16 cellular contexts compared by ENCODE assay signal in the genomic region with DNA sequence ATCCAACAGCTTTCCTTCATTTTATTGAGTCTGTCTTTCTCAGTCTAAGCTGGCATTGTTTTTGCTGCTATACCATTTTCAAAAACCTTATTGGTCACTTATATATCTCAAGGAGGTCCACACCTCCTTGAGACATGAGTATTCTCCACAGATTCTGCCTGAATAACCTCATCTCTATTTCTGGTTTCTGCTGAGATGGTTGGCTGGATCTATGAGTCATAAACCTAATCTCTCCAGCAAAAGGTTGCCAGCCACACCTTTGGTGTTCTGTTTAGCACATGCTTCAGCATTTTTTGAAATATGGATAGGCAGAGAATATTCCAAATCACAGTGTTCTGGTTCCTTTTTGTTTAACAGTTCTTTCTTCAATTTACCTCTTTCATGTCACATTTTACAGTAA. TPM values are rescaled to one million over a fixed set of nuclear protein-coding genes. Genes with fewer than 3 reads are reported as not detected.
DNase-seq lines count a peak whose midpoint lies in the region; ATAC-seq and TF ChIP-seq lines count a peak whose summit lies in the region.
"Had no signal": no experiment of that assay in that cellular context is flagged by ENCODE, and none has a peak within 500 bp of the region (broad histone marks: within the 10 kb centered on the region; RNA-seq: fewer than 3 reads in every experiment).

No MANE protein-coding gene starts in this region.

- H4K20me1 ChIP-seq in PC-3 (ENCODE audit: low read length) (no peaks in the 10 kb centered on the region), osteoblast (ENCODE audit: insufficient read depth, low read length) (no peaks in the 10 kb centered on the region)

- H3F3A ChIP-seq in PC-3 (ENCODE audit: low read length, unreplicated experiment), result no peaks in the 10 kb centered on the region

- no peak overlapping the region for H3K27ac ChIP-seq in PC-3 (ENCODE audit: low read length)
- H3K27ac ChIP-seq in osteoblast (ENCODE audit: low read depth, low read length), result no peak overlapping the region

- no peak overlapping the region for H3K9ac ChIP-seq in PC-3 (ENCODE audit: low read length)

- POLR2A ChIA-PET in PC-3 (lab: Charles Lee; ENCODE audit: unreplicated experiment), result no interaction called here

- H3K4me2 ChIP-seq in PC-3 (ENCODE audit: low read length) (no peak overlapping the region), osteoblast (ENCODE audit: insufficient read depth, low read length) (no peak overlapping the region)

- CTCF ChIA-PET in PC-3 (lab: Charles Lee), result no interaction called here

- no peaks in the 10 kb centered on the region for H3K9me2 ChIP-seq in PC-3 (replicated peaks; ENCODE audit: low read length)

- H3K4me3 ChIP-seq in PC-3 (ENCODE audit: low read length) (no peak overlapping the region), osteoblast (ENCODE audit: insufficient read depth, low read length) (no peak overlapping the region), BE2C (ENCODE audit: low read depth, low read length) (no peak overlapping the region)

- no TSS peak for BruUV-seq in PC-3 (replicated peaks; lab: Mats Ljungman, UMichigan)

- no peaks in the 10 kb centered on the region for H3K79me2 ChIP-seq in PC-3 (ENCODE audit: low read length)
- H3K79me2 ChIP-seq in osteoblast (ENCODE audit: insufficient read depth, low read length), result no peaks in the 10 kb centered on the region

- intact Hi-C loops in PC-3 (cut with micrococcal nuclease) (no loop called here), posterior cingulate gyrus (cut with DNase I) (no loop called here)

- TF ChIP-seq CTCF in PC-3 (conservative IDR thresholded peaks at IDR 0.05; ENCODE audit: low read depth, low read length) (no peak), osteoblast (IDR thresholded peaks at IDR 0.05; ENCODE audit: extremely low read depth, low read depth, low read length) (no peak), BE2C (IDR thresholded peaks at IDR 0.05; ENCODE audit: low read depth, low read length) (no peak)

- no peak overlapping the region for H2AFZ ChIP-seq in PC-3 (ENCODE audit: low read length)
- no peak overlapping the region for H2AFZ ChIP-seq in osteoblast (ENCODE audit: low read length)

- no peaks in the 10 kb centered on the region for H3K9me3 ChIP-seq in PC-3 (ENCODE audit: low read length)
- no peaks in the 10 kb centered on the region for H3K9me3 ChIP-seq in osteoblast (ENCODE audit: low read depth, low read length)
- H3K9me3 ChIP-seq in BE2C, result no peaks in the 10 kb centered on the region

- ATAC-seq in GM18867 (IDR thresholded peaks at IDR 0.05; ENCODE audit: unreplicated experiment) (peak; percentile 51), HG02884 (IDR thresholded peaks at IDR 0.05; ENCODE audit: unreplicated experiment) (peak; percentile 72), PC-3 (peak; percentile 35; the same call in 1 of the 2 replicates), HG03571 (IDR thresholded peaks at IDR 0.05; ENCODE audit: unreplicated experiment) (no peak)
- ATAC-seq: activated T-helper 17 cell treated with anti-CD3 and anti-CD28 coated beads, Interleukin-2, amount 50 U/mL, for 72 hours; stimulated activated naive CD8-positive, alpha-beta T cell treated with anti-CD3 and anti-CD28 coated beads, Interleukin-15, amount 100 ng/mL, for 72 hours had no signal

- DNase-seq in PC-3, result peak; percentile 37
- DNase-seq in osteoblast (ENCODE audit: insufficient read length, low spot score, missing footprints), result peak; percentile 1
- DNase-seq in posterior cingulate gyrus, result no peak
- DNase-seq in BE2C, result no peak
- DNase-seq in nucleus accumbens (lab: John Stamatoyannopoulos, UW), result no peak
- DNase-seq: activated CD4-positive, alpha-beta T cell treated with anti-CD3 and anti-CD28 coated beads for 48 hours; CD4-positive, alpha-beta memory T cell; mesendoderm; NCI-H2081 treated with DMSO at 0.1 percent for 48 hours; stimulated activated CD4-positive, alpha-beta T cell treated with anti-CD3 and anti-CD28 coated beads, Interleukin-4, amount 100 ng/mL, for 4 hours; stimulated activated naive CD8-positive, alpha-beta T cell treated with anti-CD3 and anti-CD28 coated beads, Interleukin-15, amount 100 ng/mL, for 72 hours had no signal

- no peaks in the 10 kb centered on the region for H3K4me1 ChIP-seq in PC-3 (ENCODE audit: insufficient read depth, low read length)
- H3K4me1 ChIP-seq in osteoblast (ENCODE audit: insufficient read depth, low read length), result no peaks in the 10 kb centered on the region
- H3K4me1 ChIP-seq in BE2C, result no peaks in the 10 kb centered on the region

- H3K27me3 ChIP-seq in PC-3 (ENCODE audit: low read length) (no peaks in the 10 kb centered on the region), osteoblast (ENCODE audit: insufficient read depth, low read length) (no peaks in the 10 kb centered on the region), BE2C (no peaks in the 10 kb centered on the region)

- H3K36me3 ChIP-seq in PC-3 (ENCODE audit: low read depth, low read length) (no peaks in the 10 kb centered on the region), osteoblast (ENCODE audit: insufficient read depth, low read length) (no peaks in the 10 kb centered on the region), BE2C (no peaks in the 10 kb centered on the region)

RNA-seq across cellular contexts. Expression of a gene that starts 40.8 kb away (rescaled TPM):
- total RNA-seq in PC-3 (2014; rRNA removed), result not detected in 2 replicates
- not detected in 2 replicates for total RNA-seq in osteoblast
- not detected for polyA plus RNA-seq in BE2C (2012; ENCODE audit: insufficient read depth, insufficient read length, low read depth)
- total RNA-seq: activated T-helper 17 cell treated with anti-CD3 and anti-CD28 coated beads, Interleukin-2, amount 50 U/mL, for 72 hours; progenitor cell of endocrine pancreas had no signal

Comparison
In these comparisons a context has a peak if more than half of its experiments do, and no peak if none do; other contexts are left out.
1. DNase-seq: peak in PC-3 (single experiment) and osteoblast (single experiment); none in posterior cingulate gyrus (0 of 10), BE2C (single experiment) and nucleus accumbens (0 of 56).